Comparison of ENCODE assay signal across 1 cellular context in genomic region chr17:48901241-48901640, GRCh38.
TF ChIP-seq lines count a peak whose summit lies in the region.

No MANE protein-coding gene starts in this region.

TF ChIP-seq in K562, 482 proteins besides CTCF, POLR2A, EP300 and RAD21:
- TF ChIP-seq KDM4B (IDR thresholded peaks at IDR 0.05; ENCODE audit: borderline replicate concordance in 2 of 2, low read depth in 1 of 2) (no peak), NFYB (IDR thresholded peaks at IDR 0.05; ENCODE audit: extremely low read depth, insufficient read length) (no peak), MCM3 (IDR thresholded peaks at IDR 0.05) (no peak), ZNF699 (CRISPR knock-in tag; IDR thresholded peaks at IDR 0.05; ENCODE audit: insufficient replicate concordance) (no peak), CLOCK (CRISPR knock-in tag; IDR thresholded peaks at IDR 0.05; ENCODE audit: borderline replicate concordance) (no peak), SMAD4 (CRISPR knock-in tag; conservative IDR thresholded peaks at IDR 0.05) (no peak), RHOXF2B (CRISPR knock-in tag; conservative IDR thresholded peaks at IDR 0.05) (no peak), DNMT1 (IDR thresholded peaks at IDR 0.05) (no peak), KDM5B (IDR thresholded peaks at IDR 0.05; ENCODE audit: insufficient replicate concordance, low read depth, low read length) (no peak), ZNF280A (IDR thresholded peaks at IDR 0.05; ENCODE audit: low read depth, partially characterized antibody) (no peak), ADNP (tag; IDR thresholded peaks at IDR 0.05) (no peak), NR2C2 (CRISPR knock-in tag; IDR thresholded peaks at IDR 0.05) (no peak), NR2C2 (tag; IDR thresholded peaks at IDR 0.05) (no peak), PRDM10 (IDR thresholded peaks at IDR 0.05; ENCODE audit: partially characterized antibody) (no peak), FUS (optimal IDR thresholded peaks at IDR 0.05; ENCODE audit: low read depth, low read length) (no peak), BRD4 (IDR thresholded peaks at IDR 0.05) (no peak), TFE3 (CRISPR knock-in tag; IDR thresholded peaks at IDR 0.05) (no peak)
